19 cellular contexts compared by ENCODE assay signal in the genomic region with DNA sequence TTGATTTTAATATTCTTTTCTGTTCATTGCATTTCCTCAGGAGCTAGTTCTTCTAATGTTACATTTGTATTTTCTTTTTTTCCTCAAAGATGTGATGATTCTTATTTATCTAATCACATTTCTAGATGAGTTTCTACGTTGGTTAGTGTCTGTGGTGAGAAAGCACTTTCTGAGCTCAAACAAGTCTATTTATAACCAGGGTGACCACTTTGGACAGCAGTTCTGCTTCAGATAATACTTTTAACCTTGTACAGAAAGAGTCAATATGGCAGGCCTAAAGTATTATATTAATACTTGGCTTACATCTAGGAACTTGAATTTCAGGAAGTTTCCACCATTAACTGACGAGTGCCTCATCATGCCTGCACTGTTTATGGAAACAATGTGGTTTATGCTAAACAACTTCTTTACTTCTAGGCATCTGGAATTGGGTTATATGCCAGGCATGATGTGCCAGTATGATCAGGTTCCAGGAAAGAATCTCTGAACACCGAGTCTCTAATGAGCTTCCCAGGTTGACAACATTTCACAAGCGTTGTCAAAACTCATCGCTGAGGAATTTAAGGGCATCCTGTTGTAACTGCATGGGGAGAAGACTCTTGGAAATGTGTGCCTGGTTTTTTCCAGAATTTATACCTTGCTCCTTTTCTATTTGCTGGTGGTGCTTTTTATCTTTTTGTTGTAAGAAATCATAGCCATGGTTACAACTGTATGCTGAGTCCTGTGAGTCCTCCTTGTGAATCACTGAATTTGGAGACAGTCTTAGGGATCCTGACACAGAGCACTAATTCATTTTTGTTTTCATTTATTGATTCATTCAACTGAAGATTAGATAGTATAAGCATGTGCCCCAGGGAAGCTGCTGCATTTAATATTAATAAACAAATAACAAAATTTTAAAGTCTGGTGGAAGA.
DNase-seq lines count a peak whose midpoint lies in the region; ATAC-seq, FAIRE-seq and TF ChIP-seq lines count a peak whose summit lies in the region.
"Had no signal": no experiment of that assay in that cellular context is flagged by ENCODE, and none has a peak within 500 bp of the region (broad histone marks: within the 10 kb centered on the region; RNA-seq: fewer than 3 reads in every experiment).

No MANE protein-coding gene starts in this region.

- no peaks in the 10 kb centered on the region for H3K36me3 ChIP-seq in HepG2 (replicated peaks in 1 of 2; ENCODE audit: control insufficient read depth in 1 of 2, insufficient read depth in 2 of 2, low read length in 2 of 2)
- H3K36me3 ChIP-seq: prostate gland had no signal

- no peak for ATAC-seq in HepG2
- ATAC-seq: activated CD8-positive, alpha-beta T cell treated with anti-CD3 and anti-CD28 coated beads for 36 hours had no signal

- H3K4me2 ChIP-seq in HepG2 (ENCODE audit: low read depth, low read length) = no peak overlapping the region

- peaks cover 25% of the 10 kb centered on the region for H3K9me3 ChIP-seq in HepG2 (ENCODE audit: low read length)
- H3K9me3 ChIP-seq: prostate gland, testis had no signal

- in situ Hi-C loops in astrocyte of the cerebellum (cut with HindIII; ENCODE audit: low sequenced_read_pairs) (no loop called here), HepG2 (cut with HindIII; ENCODE audit: extremely low pct_ligation_motif_present, low pct_unique_long_range_greater_than_20kb) (no loop called here)

- H3K27me3 ChIP-seq in HepG2 (ENCODE audit: control insufficient read depth in 1 of 2, insufficient read depth in 2 of 2, low read length in 2 of 2) = no peaks in the 10 kb centered on the region
- H3K27me3 ChIP-seq: testis had no signal

- no peak for TF ChIP-seq CTCF in astrocyte of the cerebellum (IDR thresholded peaks at IDR 0.05; ENCODE audit: low read depth, low read length, missing control alignments)
- no peak for TF ChIP-seq CTCF in HepG2 (CRISPR knock-in tag; IDR thresholded peaks at IDR 0.05)

- no peak overlapping the region for H3K4me3 ChIP-seq in astrocyte of the cerebellum (ENCODE audit: low read depth, low read length)
- H3K4me3 ChIP-seq in HepG2 (replicated peaks in 1 of 3; ENCODE audit: insufficient read depth in 1 of 3, low read depth in 2 of 3, low read length in 3 of 3) = no peak overlapping the region
- H3K4me3 ChIP-seq: prostate gland, testis had no signal

- H3K27ac ChIP-seq in HepG2 (ENCODE audit: extremely low read length, insufficient read depth, low read length) = no peak overlapping the region
- H3K27ac ChIP-seq: prostate gland, testis had no signal

- POLR2A ChIA-PET in HepG2 (lab: Yijun Ruan, JAX) = no interaction called here

- 36% methylated on average over 5 of the region's 5 CpGs for WGBS in HepG2 (ENCODE audit: low lambda C conversion rate)

- H2AFZ ChIP-seq in HepG2 (ENCODE audit: low read length) = no peak overlapping the region

- no TSS peak for BruUV-seq in HepG2 (replicated peaks; lab: Mats Ljungman, UMichigan)

- H3K4me1 ChIP-seq in HepG2 (ENCODE audit: insufficient read depth, low read length) = no peaks in the 10 kb centered on the region
- H3K4me1 ChIP-seq: prostate gland, testis had no signal

- H4K20me1 ChIP-seq in HepG2 (ENCODE audit: insufficient read depth, low read length) = no peaks in the 10 kb centered on the region

- H3K9ac ChIP-seq in HepG2 (ENCODE audit: insufficient read depth, low read depth, low read length) = no peak overlapping the region

- FAIRE-seq in HepG2 (lab: Jason Lieb, UNC) = no peak

- TF ChIP-seq POLR2A in HepG2 (IDR thresholded peaks at IDR 0.05; ENCODE audit: insufficient read depth in 1 of 2, low read depth in 2 of 2, low read length in 2 of 2) = no peak

- no peaks in the 10 kb centered on the region for H3K79me2 ChIP-seq in HepG2 (ENCODE audit: insufficient read depth, low read length)

- TF ChIP-seq EP300 in HepG2 (IDR thresholded peaks at IDR 0.05; ENCODE audit: low read depth in 2 of 2, low read length in 2 of 2) (no peak), HepG2 (CRISPR knock-in tag; IDR thresholded peaks at IDR 0.05; ENCODE audit: borderline replicate concordance) (no peak)

- intact Hi-C loops in HepG2 (cut with micrococcal nuclease; ENCODE audit: unreplicated experiment) = no loop called here

- TF ChIP-seq RAD21 in HepG2 (CRISPR knock-in tag; IDR thresholded peaks at IDR 0.05) = no peak

- DNase-seq in ELR (ENCODE audit: low read depth) = peak; percentile 73
- DNase-seq in NCI-H226 = peak; percentile 79
- DNase-seq in astrocyte of the cerebellum (ENCODE audit: low read depth) = peak; percentile 90
- peak; percentile 57 for DNase-seq in kidney tubule cell (ENCODE audit: low spot score)
- no peak for DNase-seq in HepG2 (ENCODE audit: low spot score)
- DNase-seq in NCI-H524 (lab: John Stamatoyannopoulos, UW) = no peak
- no peak for DNase-seq in COLO829 (ENCODE audit: low spot score)
- no peak for DNase-seq in NCI-H1092 (lab: John Stamatoyannopoulos, UW)
- DNase-seq: activated CD8-positive, alpha-beta T cell treated with anti-CD3 and anti-CD28 coated beads for 36 hours; activated effector memory CD4-positive, alpha-beta T cell treated with anti-CD3 and anti-CD28 coated beads, Interleukin-2, amount 50 U/mL, for 16 hours; caudate nucleus; DMS53; endodermal cell; glutamatergic neuron; KG1; NCI-H1694 treated with DMSO at 0.1 percent for 48 hours; NCI-H510A treated with DMSO at 0.1 percent for 48 hours; testis had no signal

- CTCF ChIA-PET in HepG2 (lab: Yijun Ruan, JAX; ENCODE audit: low intra/inter-chr PET ratio, low total read pairs) = no interaction called here

TF ChIP-seq in HepG2, 621 proteins besides CTCF, POLR2A, EP300 and RAD21 (continues in another document):
- TF ChIP-seq ZNF30 (CRISPR knock-in tag; IDR thresholded peaks at IDR 0.05) = no peak
- no peak for TF ChIP-seq SETDB1 (CRISPR knock-in tag; IDR thresholded peaks at IDR 0.05; ENCODE audit: borderline replicate concordance)
- no peak for TF ChIP-seq BRD4 (CRISPR knock-in tag; IDR thresholded peaks at IDR 0.05)
- TF ChIP-seq, protein P1, sequence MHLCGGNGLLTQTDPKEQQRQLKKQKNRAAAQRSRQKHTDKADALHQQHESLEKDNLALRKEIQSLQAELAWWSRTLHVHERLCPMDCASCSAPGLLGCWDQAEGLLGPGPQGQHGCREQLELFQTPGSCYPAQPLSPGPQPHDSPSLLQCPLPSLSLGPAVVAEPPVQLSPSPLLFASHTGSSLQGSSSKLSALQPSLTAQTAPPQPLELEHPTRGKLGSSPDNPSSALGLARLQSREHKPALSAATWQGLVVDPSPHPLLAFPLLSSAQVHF (CRISPR knock-in tag; IDR thresholded peaks at IDR 0.05) = no peak
- TF ChIP-seq, protein P2, sequence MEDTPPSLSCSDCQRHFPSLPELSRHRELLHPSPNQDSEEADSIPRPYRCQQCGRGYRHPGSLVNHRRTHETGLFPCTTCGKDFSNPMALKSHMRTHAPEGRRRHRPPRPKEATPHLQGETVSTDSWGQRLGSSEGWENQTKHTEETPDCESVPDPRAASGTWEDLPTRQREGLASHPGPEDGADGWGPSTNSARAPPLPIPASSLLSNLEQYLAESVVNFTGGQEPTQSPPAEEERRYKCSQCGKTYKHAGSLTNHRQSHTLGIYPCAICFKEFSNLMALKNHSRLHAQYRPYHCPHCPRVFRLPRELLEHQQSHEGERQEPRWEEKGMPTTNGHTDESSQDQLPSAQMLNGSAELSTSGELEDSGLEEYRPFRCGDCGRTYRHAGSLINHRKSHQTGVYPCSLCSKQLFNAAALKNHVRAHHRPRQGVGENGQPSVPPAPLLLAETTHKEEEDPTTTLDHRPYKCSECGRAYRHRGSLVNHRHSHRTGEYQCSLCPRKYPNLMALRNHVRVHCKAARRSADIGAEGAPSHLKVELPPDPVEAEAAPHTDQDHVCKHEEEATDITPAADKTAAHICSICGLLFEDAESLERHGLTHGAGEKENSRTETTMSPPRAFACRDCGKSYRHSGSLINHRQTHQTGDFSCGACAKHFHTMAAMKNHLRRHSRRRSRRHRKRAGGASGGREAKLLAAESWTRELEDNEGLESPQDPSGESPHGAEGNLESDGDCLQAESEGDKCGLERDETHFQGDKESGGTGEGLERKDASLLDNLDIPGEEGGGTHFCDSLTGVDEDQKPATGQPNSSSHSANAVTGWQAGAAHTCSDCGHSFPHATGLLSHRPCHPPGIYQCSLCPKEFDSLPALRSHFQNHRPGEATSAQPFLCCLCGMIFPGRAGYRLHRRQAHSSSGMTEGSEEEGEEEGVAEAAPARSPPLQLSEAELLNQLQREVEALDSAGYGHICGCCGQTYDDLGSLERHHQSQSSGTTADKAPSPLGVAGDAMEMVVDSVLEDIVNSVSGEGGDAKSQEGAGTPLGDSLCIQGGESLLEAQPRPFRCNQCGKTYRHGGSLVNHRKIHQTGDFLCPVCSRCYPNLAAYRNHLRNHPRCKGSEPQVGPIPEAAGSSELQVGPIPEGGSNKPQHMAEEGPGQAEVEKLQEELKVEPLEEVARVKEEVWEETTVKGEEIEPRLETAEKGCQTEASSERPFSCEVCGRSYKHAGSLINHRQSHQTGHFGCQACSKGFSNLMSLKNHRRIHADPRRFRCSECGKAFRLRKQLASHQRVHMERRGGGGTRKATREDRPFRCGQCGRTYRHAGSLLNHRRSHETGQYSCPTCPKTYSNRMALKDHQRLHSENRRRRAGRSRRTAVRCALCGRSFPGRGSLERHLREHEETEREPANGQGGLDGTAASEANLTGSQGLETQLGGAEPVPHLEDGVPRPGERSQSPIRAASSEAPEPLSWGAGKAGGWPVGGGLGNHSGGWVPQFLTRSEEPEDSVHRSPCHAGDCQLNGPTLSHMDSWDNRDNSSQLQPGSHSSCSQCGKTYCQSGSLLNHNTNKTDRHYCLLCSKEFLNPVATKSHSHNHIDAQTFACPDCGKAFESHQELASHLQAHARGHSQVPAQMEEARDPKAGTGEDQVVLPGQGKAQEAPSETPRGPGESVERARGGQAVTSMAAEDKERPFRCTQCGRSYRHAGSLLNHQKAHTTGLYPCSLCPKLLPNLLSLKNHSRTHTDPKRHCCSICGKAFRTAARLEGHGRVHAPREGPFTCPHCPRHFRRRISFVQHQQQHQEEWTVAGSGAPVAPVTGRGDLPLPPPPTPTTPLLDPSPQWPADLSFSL (CRISPR knock-in tag; IDR thresholded peaks at IDR 0.05) = no peak
- TF ChIP-seq ZSCAN25 (CRISPR knock-in tag; IDR thresholded peaks at IDR 0.05) = no peak
- no peak for TF ChIP-seq SMC3 (IDR thresholded peaks at IDR 0.05; ENCODE audit: low read length)

Comparison
In these comparisons a context has a peak if more than half of its experiments do, and no peak if none do; other contexts are left out.
1. DNase-seq: peak in ELR (single experiment), NCI-H226 (single experiment), astrocyte of the cerebellum (single experiment) and kidney tubule cell (single experiment); none in HepG2 (single experiment), NCI-H524 (0 of 2), COLO829 (single experiment) and NCI-H1092 (single experiment).